ENCODE assay signal across 20 cellular contexts in the genomic region with DNA sequence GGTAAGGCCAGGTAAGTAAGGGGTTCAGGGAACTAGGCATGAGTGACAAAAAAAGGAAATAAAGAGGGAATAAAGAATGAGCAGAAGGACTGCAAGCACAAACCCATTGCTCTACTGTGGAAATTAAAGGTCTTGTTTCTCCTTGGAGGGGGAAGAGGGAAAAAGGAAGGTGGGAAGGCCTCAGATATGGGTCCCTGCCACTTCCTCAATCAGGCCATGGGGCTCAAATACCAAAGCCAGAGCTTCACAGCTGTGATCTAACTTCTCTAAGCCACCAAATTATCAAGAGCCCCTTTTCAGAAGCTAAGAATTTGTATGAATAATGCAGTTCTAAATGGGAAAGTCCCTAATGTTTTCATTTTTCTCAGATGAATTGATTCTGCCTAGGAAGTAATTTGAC.
"Had no signal": no experiment of that assay in that cellular context is flagged by ENCODE, and none has a peak within 500 bp of the region (broad histone marks: within the 10 kb centered on the region; RNA-seq: fewer than 3 reads in every experiment).

No MANE protein-coding gene starts in this region.

- DNase-seq: activated CD4-positive, alpha-beta T cell treated with anti-CD3 and anti-CD28 coated beads, Interleukin-2, amount 50 U/mL, for 1 hour; activated CD4-positive, CD25-positive, alpha-beta regulatory T cell treated with anti-CD3 and anti-CD28 coated beads, Interleukin-2, amount 50 U/mL, for 72 hours; activated CD8-positive, alpha-beta T cell treated with anti-CD3 and anti-CD28 coated beads for 36 hours; activated naive CD4-positive, alpha-beta T cell; activated naive CD8-positive, alpha-beta T cell treated with anti-CD3 and anti-CD28 coated beads, Interleukin-2, amount 10 ng/mL, durations not matched to agents 7 days and 5 days; activated T-cell treated with anti-CD3 and anti-CD28 coated beads for 4 hours; activated T-cell treated with anti-CD3 and anti-CD28 coated beads, Interleukin-2, amount 50 U/mL, for 72 hours; amniotic stem cell; effector CD4-positive, alpha-beta T cell; left ventricle myocardium inferior; mucosa of descending colon; right lobe of liver; stimulated activated CD4-positive, alpha-beta T cell treated with anti-CD3 and anti-CD28 coated beads, Interleukin-2, amount 100 ng/mL, for 48 hours; stimulated activated naive CD4-positive, alpha-beta T cell treated with Interleukin-2 at 50 U/mL for 16 hours; T-helper 2 cell; transverse colon; WERI-Rb-1 had no signal

- ATAC-seq: activated CD8-positive, alpha-beta T cell treated with anti-CD3 and anti-CD28 coated beads for 36 hours; activated T-cell treated with anti-CD3 and anti-CD28 coated beads, Interleukin-2, amount 50 U/mL, for 72 hours; mucosa of descending colon; natural killer cell treated with Interleukin-12 subunit alpha and Interleukin-12 subunit beta and Interleukin-15 and Interleukin-18, amount 100 ng/mL, for 72 hours; right lobe of liver had no signal

- H3K9me3 Mint-ChIP-seq: activated CD8-positive, alpha-beta T cell treated with anti-CD3 and anti-CD28 coated beads for 36 hours; activated naive CD8-positive, alpha-beta T cell treated with anti-CD3 and anti-CD28 coated beads, Interleukin-2, amount 10 ng/mL, durations not matched to agents 7 days and 5 days; activated T-cell treated with anti-CD3 and anti-CD28 coated beads, Interleukin-2, amount 50 U/mL, for 72 hours; central memory CD8-positive, alpha-beta T cell; dendritic cell treated with granulocyte-macrophage colony-stimulating factor and Interleukin-4, amounts not matched to agents 40 ng/mL and 50 ng/mL, for 4 days; natural killer cell treated with Interleukin-12 subunit alpha and Interleukin-12 subunit beta and Interleukin-15 and Interleukin-18, amount 100 ng/mL, for 72 hours had no signal

- H3K27ac Mint-ChIP-seq: activated CD8-positive, alpha-beta T cell treated with anti-CD3 and anti-CD28 coated beads for 36 hours; activated naive CD8-positive, alpha-beta T cell treated with anti-CD3 and anti-CD28 coated beads, Interleukin-2, amount 10 ng/mL, durations not matched to agents 7 days and 5 days; activated T-cell treated with anti-CD3 and anti-CD28 coated beads, Interleukin-2, amount 50 U/mL, for 72 hours; dendritic cell treated with granulocyte-macrophage colony-stimulating factor and Interleukin-4, amounts not matched to agents 40 ng/mL and 50 ng/mL, for 4 days; natural killer cell treated with Interleukin-12 subunit alpha and Interleukin-12 subunit beta and Interleukin-15 and Interleukin-18, amount 100 ng/mL, for 72 hours had no signal

- H3K4me3 Mint-ChIP-seq: activated CD8-positive, alpha-beta T cell treated with anti-CD3 and anti-CD28 coated beads for 36 hours; activated naive CD8-positive, alpha-beta T cell treated with anti-CD3 and anti-CD28 coated beads, Interleukin-2, amount 10 ng/mL, durations not matched to agents 7 days and 5 days; activated T-cell treated with anti-CD3 and anti-CD28 coated beads, Interleukin-2, amount 50 U/mL, for 72 hours; central memory CD8-positive, alpha-beta T cell; dendritic cell treated with granulocyte-macrophage colony-stimulating factor and Interleukin-4, amounts not matched to agents 40 ng/mL and 50 ng/mL, for 4 days; natural killer cell treated with Interleukin-12 subunit alpha and Interleukin-12 subunit beta and Interleukin-15 and Interleukin-18, amount 100 ng/mL, for 72 hours had no signal

- H3K36me3 Mint-ChIP-seq: activated naive CD8-positive, alpha-beta T cell treated with anti-CD3 and anti-CD28 coated beads, Interleukin-2, amount 10 ng/mL, durations not matched to agents 7 days and 5 days; natural killer cell treated with Interleukin-12 subunit alpha and Interleukin-12 subunit beta and Interleukin-15 and Interleukin-18, amount 100 ng/mL, for 72 hours had no signal

- H3K27me3 Mint-ChIP-seq: activated CD8-positive, alpha-beta T cell treated with anti-CD3 and anti-CD28 coated beads for 36 hours; activated naive CD8-positive, alpha-beta T cell treated with anti-CD3 and anti-CD28 coated beads, Interleukin-2, amount 10 ng/mL, durations not matched to agents 7 days and 5 days; central memory CD8-positive, alpha-beta T cell had no signal
